ENCODE assay signal across 8 cellular contexts in genomic region chr3:48240711-48241491, GRCh38. TPM values are rescaled to one million over a fixed set of nuclear protein-coding genes. Genes with fewer than 3 reads are reported as not detected.
DNase-seq lines count a peak whose midpoint lies in the region; ATAC-seq and TF ChIP-seq lines count a peak whose summit lies in the region.

TSS of gene ZNF589 (plus strand) at chr3:48241104. CDS start at chr3:48241172, 68 bp downstream.

- H3K9me3 Mint-ChIP-seq in neural crest cell, result no peaks in the 10 kb centered on the region

- H3K36me3 ChIP-seq in RWPE2 (ENCODE audit: low read depth), result peaks cover 8% of the 10 kb centered on the region

- peak; percentile 97 for ATAC-seq in RWPE2 (ENCODE audit: low read depth)

- TF ChIP-seq CTCF in LNCAP (IDR thresholded peaks at IDR 0.05) (peak; percentile 41; the same call in 1 of the 2 replicates), RWPE2 (IDR thresholded peaks at IDR 0.05; ENCODE audit: poor library complexity, severe bottlenecking) (peak; percentile 42), neural crest cell (conservative IDR thresholded peaks at IDR 0.05) (no peak)

- peaks cover 7% of the 10 kb centered on the region for H3K4me1 ChIP-seq in RWPE2 (ENCODE audit: insufficient read depth, poor library complexity, severe bottlenecking)

- no peaks in the 10 kb centered on the region for H3K27me3 Mint-ChIP-seq in neural crest cell (ENCODE audit: low read depth)

- peak within 1 kb of the TSS; percentile 53 for H3K27ac ChIP-seq in RWPE2 (ENCODE audit: poor library complexity, severe bottlenecking)

- peak within 1 kb of the TSS; percentile 93 for H3K27ac Mint-ChIP-seq in neural crest cell (ENCODE audit: unreplicated experiment)

- DNase-seq in ELF-1 (ENCODE audit: low read depth, low spot score), result peak; percentile 98
- peak; percentile 56 for DNase-seq in GOT3 (lab: John Stamatoyannopoulos, UW)
- DNase-seq in RWPE2 (ENCODE audit: low spot score), result peak; percentile 90
- DNase-seq in activated T-helper 9 cell treated with anti-CD3 and anti-CD28 coated beads, Interleukin-2, amount 50 U/mL, for 16 hours (ENCODE audit: low read depth), result peak; percentile 91
- peak; percentile 77 for DNase-seq in fibroblast of the conjunctiva (ENCODE audit: low read depth)
- DNase-seq in neural crest cell (ENCODE audit: low read depth, low spot score), result peak; percentile 83
- peak; percentile 68 for DNase-seq in stromal cell of bone marrow (ENCODE audit: low read depth)

- H3K4me1 Mint-ChIP-seq in neural crest cell, result peaks cover 38% of the 10 kb centered on the region

- no peaks in the 10 kb centered on the region for H3K27me3 ChIP-seq in RWPE2 (ENCODE audit: insufficient read depth, poor library complexity, severe bottlenecking)

- peak within 1 kb of the TSS; percentile 79 for H3K4me3 ChIP-seq in RWPE2 (ENCODE audit: severe bottlenecking)

- H3K9me3 ChIP-seq in RWPE2 (ENCODE audit: severe bottlenecking), result no peaks in the 10 kb centered on the region

- H3K4me3 Mint-ChIP-seq in neural crest cell, result peak within 1 kb of the TSS; percentile 93

- H3K36me3 Mint-ChIP-seq in neural crest cell (ENCODE audit: low read depth), result no peaks in the 10 kb centered on the region

RNA-seq across cellular contexts. Expression of gene ZNF589, which starts in this region (rescaled TPM):
- total RNA-seq in neural crest cell, result 32.6 and 33.2 TPM in 2 replicates

Comparison
In these comparisons a context has a peak if more than half of its experiments do, and no peak if none do; other contexts are left out.
1. Peak in every context shown above with its lines: DNase-seq, ATAC-seq, H3K4me3 ChIP-seq and H3K27ac ChIP-seq.